Comparison of ENCODE assay signal across 8 cellular contexts in genomic region chr19:18522862-18523440, GRCh38. TPM values are rescaled to one million over a fixed set of nuclear protein-coding genes. Genes with fewer than 3 reads are reported as not detected.
DNase-seq lines count a peak whose midpoint lies in the region; ATAC-seq and TF ChIP-seq lines count a peak whose summit lies in the region.
"Not testable (repeated sequence)": the region's sequence is repeated elsewhere in the genome, so short reads cannot be mapped to it uniquely, and the experiment has no call there.

No MANE protein-coding gene starts in this region.

- H3K4me3 ChIP-seq in BE2C (ENCODE audit: low read depth, low read length) (peak overlapping the region; percentile 34), SJSA1 (peak overlapping the region; percentile 14), dorsolateral prefrontal cortex (peak overlapping the region; percentile 15 to 100 (median 97)), thoracic aorta (peak overlapping the region; percentile 68)

- H3K36me3 Mint-ChIP-seq in activated naive CD4-positive, alpha-beta T cell treated with anti-CD3 and anti-CD28 coated beads for 36 hours (ENCODE audit: low read depth); immature natural killer cell; osteocyte (ENCODE audit: unreplicated experiment): not testable (repeated sequence)

- H3K9me3 Mint-ChIP-seq in activated naive CD4-positive, alpha-beta T cell treated with anti-CD3 and anti-CD28 coated beads for 36 hours; immature natural killer cell; osteocyte (ENCODE audit: unreplicated experiment): not testable (repeated sequence)

- peak; percentile 0 for ATAC-seq in thoracic aorta (ENCODE audit: insufficient number of reproducible peaks, low FRiP score, low read depth)

- CTCF ChIA-PET in HEK293T (lab: Yijun Ruan, JAX), result interaction anchor here (0.6 to 0.8 kb wide), 2 partner anchors 70 to 223 kb away, joined by 3 to 4 read pairs; no protein-coding TSS in a partner anchor
- CTCF ChIA-PET in activated naive CD4-positive, alpha-beta T cell treated with anti-CD3 and anti-CD28 coated beads for 36 hours (lab: Charles Lee), result interaction anchor here (0.5 to 3.6 kb wide), 6 partner anchors 10 to 740 kb away, joined by 3 to 17 read pairs (median 4); partner anchors contain the start of gene FKBP8

- H3K27ac ChIP-seq in SJSA1, result not testable (repeated sequence)
- H3K27ac ChIP-seq in dorsolateral prefrontal cortex (peak overlapping the region in 53 of 59 donors; percentile 2 to 96 (median 69)), thoracic aorta (peak overlapping the region in 1 of 2 donors; percentile 35)

- H3K36me3 ChIP-seq in BE2C, SJSA1, thoracic aorta: not testable (repeated sequence)

- intact Hi-C loops in activated naive CD4-positive, alpha-beta T cell treated with anti-CD3 and anti-CD28 coated beads for 36 hours (cut with micrococcal nuclease), result loop anchor here (1.0 to 2.0 kb wide), 16 partner anchors 21 to 797 kb away; partner anchors contain the start of genes BORCS8, COPE, DDX49 and JUND
- intact Hi-C loops in dorsolateral prefrontal cortex (cut with DNase I), result loop anchor here (1.0 to 5.0 kb wide), 4 partner anchors 19 to 56 kb away; partner anchors contain the start of gene KXD1 (in 2 of the 2)

- not testable (repeated sequence) for H3K9me3 ChIP-seq in BE2C; SJSA1 (replicated peaks); thoracic aorta

- not testable (repeated sequence) for DNase-seq in BE2C; HEK293T (ENCODE audit: extremely low spot score); SJSA1 (ENCODE audit: low read depth in 1 of 2, low spot score in 2 of 2); activated naive CD4-positive, alpha-beta T cell treated with anti-CD3 and anti-CD28 coated beads for 36 hours; dorsolateral prefrontal cortex; immature natural killer cell; osteocyte (ENCODE audit: extremely low spot score, unreplicated experiment); thoracic aorta (ENCODE audit: low spot score)

- H3K4me1 Mint-ChIP-seq in activated naive CD4-positive, alpha-beta T cell treated with anti-CD3 and anti-CD28 coated beads for 36 hours (ENCODE audit: low read depth), result peaks cover 16% of the 10 kb centered on the region
- H3K4me1 Mint-ChIP-seq in immature natural killer cell (peaks cover 19 to 29% of the 10 kb centered on the region in 2 donors), osteocyte (ENCODE audit: unreplicated experiment) (peaks cover 18% of the 10 kb centered on the region)

- POLR2A ChIA-PET in HEK293T (lab: Yijun Ruan, JAX), result interaction anchor here (0.7 to 1.8 kb wide), 7 partner anchors 9 to 48 kb away, joined by 3 to 8 read pairs (median 5); partner anchors contain the start of genes FKBP8, KXD1 and UBA52

- TF ChIP-seq CTCF in BE2C (IDR thresholded peaks at IDR 0.05; ENCODE audit: low read depth, low read length); osteocyte (IDR thresholded peaks at IDR 0.05); thoracic aorta (IDR thresholded peaks at IDR 0.05): not testable (repeated sequence)
- TF ChIP-seq CTCF in dorsolateral prefrontal cortex (IDR thresholded peaks at IDR 0.05 in 54 of 56, conservative IDR thresholded peaks at IDR 0.05 in 2 of 56; ENCODE audit: low read depth in 1 of 56, partially characterized antibody in 56 of 56), result peak in 2 of 56 donors; percentile 4 to 7

- not testable (repeated sequence) for H3K27me3 Mint-ChIP-seq in activated naive CD4-positive, alpha-beta T cell treated with anti-CD3 and anti-CD28 coated beads for 36 hours (ENCODE audit: low read depth); osteocyte (ENCODE audit: unreplicated experiment)
- peaks cover 4 to 13% (median 10%) of the 10 kb centered on the region in 3 donors for H3K27me3 Mint-ChIP-seq in immature natural killer cell (ENCODE audit: low read depth in 3 of 3)

- H3K4me1 ChIP-seq in BE2C, result not testable (repeated sequence)
- H3K4me1 ChIP-seq in SJSA1 (replicated peaks) (peaks cover 10% of the 10 kb centered on the region), thoracic aorta (ENCODE audit: control insufficient read depth in 1 of 2, low read depth in 2 of 2) (peaks cover 8 to 19% of the 10 kb centered on the region in 2 donors)

- H3K27me3 ChIP-seq in BE2C; SJSA1 (replicated peaks); dorsolateral prefrontal cortex; thoracic aorta (replicated peaks; ENCODE audit: insufficient read depth): not testable (repeated sequence)

- peak overlapping the region; percentile 84 for H3K27ac Mint-ChIP-seq in activated naive CD4-positive, alpha-beta T cell treated with anti-CD3 and anti-CD28 coated beads for 36 hours
- H3K27ac Mint-ChIP-seq in immature natural killer cell, result peak overlapping the region; percentile 93 to 97 (median 96)
- peak overlapping the region; percentile 99 for H3K27ac Mint-ChIP-seq in osteocyte (ENCODE audit: unreplicated experiment)

- H3K4me3 Mint-ChIP-seq in activated naive CD4-positive, alpha-beta T cell treated with anti-CD3 and anti-CD28 coated beads for 36 hours, result peak overlapping the region; percentile 66
- peak overlapping the region in 3 of 5 donors; percentile 90 to 99 (median 94) for H3K4me3 Mint-ChIP-seq in immature natural killer cell
- peak overlapping the region; percentile 94 for H3K4me3 Mint-ChIP-seq in osteocyte (ENCODE audit: unreplicated experiment)

TF ChIP-seq in HEK293T, 16 proteins besides CTCF, POLR2A, EP300 and RAD21:
- peak; percentile 90 for TF ChIP-seq ZNF384 (IDR thresholded peaks at IDR 0.05)

RNA-seq across cellular contexts. Expression of gene ELL, which starts 1.1 kb away (rescaled TPM):
- 25.9 TPM for polyA plus RNA-seq in BE2C (2012; ENCODE audit: insufficient read depth, insufficient read length, low read depth)
- total RNA-seq in SJSA1 (2014; rRNA removed; shearing (Covaris generic)), result 14.3 and 14.8 TPM in 2 replicates
- total RNA-seq in activated naive CD4-positive, alpha-beta T cell treated with anti-CD3 and anti-CD28 coated beads for 36 hours, result 10 to 100 TPM; 14.1 TPM
- total RNA-seq in dorsolateral prefrontal cortex (10 to 100 TPM in 119 of 120 experiments, 1 to 10 TPM in 1; 9.4 to 22.3 (median 15.4) TPM), osteocyte (17.6 and 18.3 TPM in 2 replicates), thoracic aorta (10 to 100 TPM; 28.3 to 35.0 TPM)
- polyA plus RNA-seq in immature natural killer cell, result 10 to 100 TPM in 2 of 3 donors, 1 to 10 TPM in 1; 9.1 to 21.1 (median 11.1) TPM

RNA-seq across cellular contexts. Expression of gene FKBP8, which starts 20.4 kb away (rescaled TPM):
- polyA plus RNA-seq in BE2C (2012; ENCODE audit: insufficient read depth, insufficient read length, low read depth), result 511 TPM
- 212 and 288 TPM in 2 replicates for total RNA-seq in SJSA1 (2014; rRNA removed; shearing (Covaris generic))
- total RNA-seq in activated naive CD4-positive, alpha-beta T cell treated with anti-CD3 and anti-CD28 coated beads for 36 hours, result 100 to 1,000 TPM; 161 to 163 TPM
- total RNA-seq in dorsolateral prefrontal cortex, result 100 to 1,000 TPM; 391 to 680 (median 539) TPM
- polyA plus RNA-seq in immature natural killer cell, result 100 to 1,000 TPM in 1 of 3 donors, 10 to 100 TPM in 2; 85.7 to 137 (median 94.5) TPM
- total RNA-seq in osteocyte, result 242 and 253 TPM in 2 replicates
- 100 to 1,000 TPM; 237 to 446 TPM for total RNA-seq in thoracic aorta

RNA-seq across cellular contexts. Expression of gene KXD1, which starts 34.7 kb away (rescaled TPM):
- 231 TPM for polyA plus RNA-seq in BE2C (2012; ENCODE audit: insufficient read depth, insufficient read length, low read depth)
- 88.0 and 89.8 TPM in 2 replicates for total RNA-seq in SJSA1 (2014; rRNA removed; shearing (Covaris generic))
- total RNA-seq in activated naive CD4-positive, alpha-beta T cell treated with anti-CD3 and anti-CD28 coated beads for 36 hours, result 10 to 100 TPM; 86.7 TPM
- 10 to 100 TPM; 46.5 to 90.8 (median 64.8) TPM for total RNA-seq in dorsolateral prefrontal cortex
- polyA plus RNA-seq in immature natural killer cell, result 100 to 1,000 TPM in 1 of 3 donors, 10 to 100 TPM in 2; 85.9 to 134 (median 93.0) TPM
- 66.5 and 70.6 TPM in 2 replicates for total RNA-seq in osteocyte
- 100 to 1,000 TPM in 1 of 2 donors, 10 to 100 TPM in 1; 99.6 to 174 TPM for total RNA-seq in thoracic aorta

RNA-seq across cellular contexts. Expression of gene UBA52, which starts 48.7 kb away (rescaled TPM):
- polyA plus RNA-seq in BE2C (2012; ENCODE audit: insufficient read depth, insufficient read length, low read depth), result 2,272 TPM
- total RNA-seq in SJSA1 (2014; rRNA removed; shearing (Covaris generic)), result 745 and 1,061 TPM in 2 replicates
- total RNA-seq in activated naive CD4-positive, alpha-beta T cell treated with anti-CD3 and anti-CD28 coated beads for 36 hours, result 1,000 to 10,000 TPM; 1,997 to 2,122 TPM
- total RNA-seq in dorsolateral prefrontal cortex (100 to 1,000 TPM; 378 to 577 (median 453) TPM), osteocyte (1,032 and 1,081 TPM in 2 replicates), thoracic aorta (100 to 1,000 TPM; 306 to 438 TPM)
- 1,000 to 10,000 TPM in 1 of 3 donors, 100 to 1,000 TPM in 2; 613 to 1,093 (median 997) TPM for polyA plus RNA-seq in immature natural killer cell

Comparison
In these comparisons a context has a peak if more than half of its experiments do, and no peak if none do; other contexts are left out.
1. H3K4me3 ChIP-seq: peak in every context shown above with its lines; median percentile 97 in dorsolateral prefrontal cortex; 68 in thoracic aorta; 34 in BE2C; 14 in SJSA1.